Comparison of ENCODE assay signal across 1 cellular context in genomic region chr10:64079341-64079740, GRCh38.
TF ChIP-seq lines count a peak whose summit lies in the region.

No MANE protein-coding gene starts in this region.

TF ChIP-seq in GM23338, 12 proteins besides CTCF, POLR2A, EP300 and RAD21 (continued from another document):
- TF ChIP-seq, protein P1, sequence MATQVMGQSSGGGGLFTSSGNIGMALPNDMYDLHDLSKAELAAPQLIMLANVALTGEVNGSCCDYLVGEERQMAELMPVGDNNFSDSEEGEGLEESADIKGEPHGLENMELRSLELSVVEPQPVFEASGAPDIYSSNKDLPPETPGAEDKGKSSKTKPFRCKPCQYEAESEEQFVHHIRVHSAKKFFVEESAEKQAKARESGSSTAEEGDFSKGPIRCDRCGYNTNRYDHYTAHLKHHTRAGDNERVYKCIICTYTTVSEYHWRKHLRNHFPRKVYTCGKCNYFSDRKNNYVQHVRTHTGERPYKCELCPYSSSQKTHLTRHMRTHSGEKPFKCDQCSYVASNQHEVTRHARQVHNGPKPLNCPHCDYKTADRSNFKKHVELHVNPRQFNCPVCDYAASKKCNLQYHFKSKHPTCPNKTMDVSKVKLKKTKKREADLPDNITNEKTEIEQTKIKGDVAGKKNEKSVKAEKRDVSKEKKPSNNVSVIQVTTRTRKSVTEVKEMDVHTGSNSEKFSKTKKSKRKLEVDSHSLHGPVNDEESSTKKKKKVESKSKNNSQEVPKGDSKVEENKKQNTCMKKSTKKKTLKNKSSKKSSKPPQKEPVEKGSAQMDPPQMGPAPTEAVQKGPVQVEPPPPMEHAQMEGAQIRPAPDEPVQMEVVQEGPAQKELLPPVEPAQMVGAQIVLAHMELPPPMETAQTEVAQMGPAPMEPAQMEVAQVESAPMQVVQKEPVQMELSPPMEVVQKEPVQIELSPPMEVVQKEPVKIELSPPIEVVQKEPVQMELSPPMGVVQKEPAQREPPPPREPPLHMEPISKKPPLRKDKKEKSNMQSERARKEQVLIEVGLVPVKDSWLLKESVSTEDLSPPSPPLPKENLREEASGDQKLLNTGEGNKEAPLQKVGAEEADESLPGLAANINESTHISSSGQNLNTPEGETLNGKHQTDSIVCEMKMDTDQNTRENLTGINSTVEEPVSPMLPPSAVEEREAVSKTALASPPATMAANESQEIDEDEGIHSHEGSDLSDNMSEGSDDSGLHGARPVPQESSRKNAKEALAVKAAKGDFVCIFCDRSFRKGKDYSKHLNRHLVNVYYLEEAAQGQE (IDR thresholded peaks at IDR 0.05; ENCODE audit: unreplicated experiment): no peak
- TF ChIP-seq EZH2 (IDR thresholded peaks at IDR 0.05; ENCODE audit: low read depth, unreplicated experiment): no peak
